In the genomic region with DNA sequence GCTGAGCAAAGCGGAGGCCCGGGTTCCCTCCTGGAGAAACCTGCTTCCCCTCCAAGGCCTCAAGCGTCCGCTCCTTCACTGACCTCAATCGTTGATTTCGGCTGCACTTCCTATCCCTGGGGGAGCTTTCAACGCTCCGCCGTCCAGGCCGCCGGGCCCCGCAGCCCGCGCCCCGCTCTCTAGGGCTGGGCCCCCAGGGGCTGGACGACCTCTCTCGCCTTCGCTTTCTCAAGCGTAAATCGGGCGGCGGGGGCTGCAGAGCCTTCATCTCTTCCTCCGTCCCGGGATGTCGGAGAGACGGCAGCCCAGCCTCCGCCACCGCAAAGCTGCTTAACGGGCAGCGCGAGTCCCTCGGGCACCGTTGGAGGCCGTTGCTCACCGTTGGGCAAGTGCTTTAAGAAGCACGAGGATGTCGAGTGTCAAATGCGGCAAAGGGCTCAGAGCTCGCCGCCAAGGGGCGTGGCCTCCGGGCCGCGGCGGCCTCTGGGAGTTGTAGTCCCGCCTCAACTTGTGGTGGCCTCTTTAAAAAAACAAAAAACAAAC, we compare ENCODE assay signal across 8 cellular contexts.
A peak's percentile ranks its signal among the peaks of the same experiment; 100 is the strongest.
DNase-seq lines count a peak whose midpoint lies in the region; ATAC-seq and TF ChIP-seq lines count a peak whose summit lies in the region.

No MANE protein-coding gene starts in this region.

- no peak overlapping the region for H3K27ac Mint-ChIP-seq in nephron progenitor cell
- H3K27ac Mint-ChIP-seq in stimulated activated effector memory CD8-positive, alpha-beta T cell treated with anti-CD3 and anti-CD28 coated beads, Interleukin-12 subunit alpha, Interleukin-12 subunit beta, amount 100 ng/mL, for 72 hours, result peak overlapping the region; percentile 74

- peaks cover 18% of the 10 kb centered on the region for H3K9me3 Mint-ChIP-seq in nephron progenitor cell
- H3K9me3 Mint-ChIP-seq in stimulated activated effector memory CD8-positive, alpha-beta T cell treated with anti-CD3 and anti-CD28 coated beads, Interleukin-12 subunit alpha, Interleukin-12 subunit beta, amount 100 ng/mL, for 72 hours, result no peaks in the 10 kb centered on the region

- peaks cover 60% of the 10 kb centered on the region for H3K27me3 Mint-ChIP-seq in nephron progenitor cell (ENCODE audit: low read depth, poor library complexity)

- peaks cover 33% of the 10 kb centered on the region for H3K4me1 Mint-ChIP-seq in nephron progenitor cell
- H3K4me1 Mint-ChIP-seq in stimulated activated effector memory CD8-positive, alpha-beta T cell treated with anti-CD3 and anti-CD28 coated beads, Interleukin-12 subunit alpha, Interleukin-12 subunit beta, amount 100 ng/mL, for 72 hours, result peaks cover 38% of the 10 kb centered on the region

- peak; percentile 64 for ATAC-seq in GM19025 (IDR thresholded peaks at IDR 0.05; ENCODE audit: low read depth, unreplicated experiment)
- ATAC-seq in stimulated activated effector memory CD8-positive, alpha-beta T cell treated with anti-CD3 and anti-CD28 coated beads, Interleukin-12 subunit alpha, Interleukin-12 subunit beta, amount 100 ng/mL, for 72 hours, result peak; percentile 90
- no peak for ATAC-seq in GM21515 (IDR thresholded peaks at IDR 0.05; ENCODE audit: unreplicated experiment)

- H3K4me3 Mint-ChIP-seq in nephron progenitor cell, result peak overlapping the region; percentile 87
- peak overlapping the region; percentile 82 for H3K4me3 Mint-ChIP-seq in stimulated activated effector memory CD8-positive, alpha-beta T cell treated with anti-CD3 and anti-CD28 coated beads, Interleukin-12 subunit alpha, Interleukin-12 subunit beta, amount 100 ng/mL, for 72 hours

- H3K4me3 ChIP-seq in fibroblast of pulmonary artery (replicated peaks; ENCODE audit: low read depth, low read length), result peak overlapping the region; percentile 56

- peaks cover 5% of the 10 kb centered on the region for H3K36me3 Mint-ChIP-seq in nephron progenitor cell (ENCODE audit: low read depth)
- H3K36me3 Mint-ChIP-seq in stimulated activated effector memory CD8-positive, alpha-beta T cell treated with anti-CD3 and anti-CD28 coated beads, Interleukin-12 subunit alpha, Interleukin-12 subunit beta, amount 100 ng/mL, for 72 hours, result no peaks in the 10 kb centered on the region

- TF ChIP-seq CTCF in fibroblast of pulmonary artery (IDR thresholded peaks at IDR 0.05; ENCODE audit: low read length, missing control alignments) (no peak), nephron progenitor cell (IDR thresholded peaks at IDR 0.05) (no peak)

- peak; percentile 32 for DNase-seq in KG1 (lab: John Stamatoyannopoulos, UW)
- peak; percentile 66 for DNase-seq in activated T-helper 1 cell treated with Interleukin-2 at 50 U/mL for 16 hours (ENCODE audit: low read depth)
- peak; percentile 76 for DNase-seq in fibroblast of pulmonary artery (ENCODE audit: low read depth)
- DNase-seq in nephron progenitor cell, result peak; percentile 83
- peak; percentile 61 to 84 for DNase-seq in stimulated activated effector memory CD8-positive, alpha-beta T cell treated with anti-CD3 and anti-CD28 coated beads, Interleukin-12 subunit alpha, Interleukin-12 subunit beta, amount 100 ng/mL, for 72 hours (ENCODE audit: low spot score in 2 of 2)
- DNase-seq in SKM-1 treated with dmso at 0.1 percent for 144 hours (lab: John Stamatoyannopoulos, UW; ENCODE audit: unreplicated experiment), result no peak
